20 cellular contexts compared by ENCODE assay signal in the genomic region with DNA sequence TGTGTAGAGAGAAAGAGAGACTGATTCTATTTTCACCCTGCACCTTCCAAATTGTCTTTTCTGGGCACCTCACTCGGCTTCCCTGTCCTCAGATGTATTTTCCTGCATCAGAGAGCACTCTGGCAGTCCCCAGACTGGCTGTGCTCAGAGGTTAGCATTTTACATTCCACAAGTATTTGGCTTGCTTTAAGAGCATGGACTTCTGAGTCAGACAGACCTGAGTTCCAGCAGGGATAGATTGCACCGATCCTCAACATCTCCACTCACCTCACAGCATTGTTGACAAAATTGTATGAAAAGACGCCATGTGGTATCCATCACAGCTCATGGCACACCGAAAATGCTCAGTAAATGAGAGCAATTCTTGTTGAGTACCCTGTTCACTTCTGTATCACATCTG. TPM values are rescaled to one million over a fixed set of nuclear protein-coding genes. Genes with fewer than 3 reads are reported as not detected.
"Had no signal": no experiment of that assay in that cellular context is flagged by ENCODE, and none has a peak within 500 bp of the region (broad histone marks: within the 10 kb centered on the region; RNA-seq: fewer than 3 reads in every experiment).

No MANE protein-coding gene starts in this region.

- DNase-seq: activated CD4-positive, alpha-beta memory T cell treated with anti-CD3 and anti-CD28 coated beads for 36 hours; activated CD4-positive, alpha-beta T cell treated with anti-CD3 and anti-CD28 coated beads for 36 hours; activated T-cell treated with anti-CD3 and anti-CD28 coated beads for 4 hours; amygdala; central memory CD4-positive, alpha-beta T cell; erythroblast; foreskin melanocyte; hypothalamus; kidney; naive thymus-derived CD4-positive, alpha-beta T cell; stimulated activated CD4-positive, alpha-beta T cell treated with anti-CD3 and anti-CD28 coated beads, Interleukin-2, amount 100 ng/mL, for 24 hours; stimulated activated naive CD8-positive, alpha-beta T cell treated with anti-CD3 and anti-CD28 coated beads, Interleukin-15, Interleukin-2, amounts not matched to agents 100 U/mL and 50 U/mL, for 24 hours; substantia nigra; tibial artery had no signal

- H3K9ac ChIP-seq: neural progenitor cell had no signal

- H3K4me3 ChIP-seq: coronary artery, neural progenitor cell, right atrium auricular region, tibial artery, vagina had no signal

- H3K9me3 ChIP-seq: right atrium auricular region, tibial artery, vagina had no signal

- ATAC-seq: activated CD4-positive, alpha-beta T cell treated with anti-CD3 and anti-CD28 coated beads for 36 hours; naive thymus-derived CD4-positive, alpha-beta T cell; stimulated activated naive CD8-positive, alpha-beta T cell treated with anti-CD3 and anti-CD28 coated beads, Interleukin-15, Interleukin-2, amounts not matched to agents 100 U/mL and 50 U/mL, for 24 hours had no signal

- H3K36me3 ChIP-seq: neural progenitor cell, right atrium auricular region, tibial artery, vagina had no signal

- H2AFZ ChIP-seq: neural progenitor cell had no signal

- H3K27me3 ChIP-seq: neural progenitor cell, right atrium auricular region, vagina had no signal

- H3K27ac ChIP-seq: coronary artery, neural progenitor cell, right atrium auricular region, tibial artery, vagina had no signal

- H3K4me2 ChIP-seq: neural progenitor cell had no signal

- H3K4me1 ChIP-seq: right atrium auricular region, tibial artery, vagina had no signal

RNA-seq across cellular contexts. Expression of a gene that starts 45.6 kb away (rescaled TPM):
- total RNA-seq: activated CD4-positive, alpha-beta memory T cell treated with anti-CD3 and anti-CD28 coated beads for 36 hours; activated CD4-positive, alpha-beta T cell treated with anti-CD3 and anti-CD28 coated beads for 36 hours; kidney; liver; naive thymus-derived CD4-positive, alpha-beta T cell; osteoblast; right atrium auricular region had no signal
- polyA plus RNA-seq: liver; naive thymus-derived CD4-positive, alpha-beta T cell had no signal
